In genomic region chr2:88865801-88866353, GRCh38 we compare ENCODE assay signal across 9 cellular contexts.
DNase-seq lines count a peak whose midpoint lies in the region; ATAC-seq and TF ChIP-seq lines count a peak whose summit lies in the region.
"Had no signal": no experiment of that assay in that cellular context is flagged by ENCODE, and none has a peak within 500 bp of the region (broad histone marks: within the 10 kb centered on the region; RNA-seq: fewer than 3 reads in every experiment).

No MANE protein-coding gene starts in this region.

- H3K4me1 ChIP-seq in upper lobe of left lung: no peaks in the 10 kb centered on the region

- H3K9me3 ChIP-seq in upper lobe of left lung: no peaks in the 10 kb centered on the region

- H3K9me3 Mint-ChIP-seq in mesothelial cell of epicardium: peaks cover 48% of the 10 kb centered on the region

- H3K4me1 Mint-ChIP-seq in mesothelial cell of epicardium: no peaks in the 10 kb centered on the region

- 32 to 50% methylated on average over 6 of the region's 6 CpGs for WGBS in upper lobe of left lung, 2 donors

- no peaks in the 10 kb centered on the region for H3K36me3 Mint-ChIP-seq in mesothelial cell of epicardium

- H3K4me3 Mint-ChIP-seq in mesothelial cell of epicardium: no peak overlapping the region

- no peak for TF ChIP-seq EP300 in upper lobe of left lung (IDR thresholded peaks at IDR 0.05)

- H3K27ac Mint-ChIP-seq in mesothelial cell of epicardium: no peak overlapping the region

- DNase-seq in MV-4-11 (lab: John Stamatoyannopoulos, UW) (peak; percentile 45), pons (ENCODE audit: low spot score) (peak; percentile 27), upper lobe of left lung (no peak), mesothelial cell of epicardium (ENCODE audit: low spot score in 2 of 2, unreplicated experiment in 2 of 2) (no peak), RKO (ENCODE audit: low spot score) (no peak)
- DNase-seq: Calu3, T-helper 9 cell had no signal

- H3K27me3 ChIP-seq in upper lobe of left lung: no peaks in the 10 kb centered on the region

- no peak for TF ChIP-seq POLR2A in upper lobe of left lung (IDR thresholded peaks at IDR 0.05)

- H3K27ac ChIP-seq in upper lobe of left lung: no peak overlapping the region

- no peaks in the 10 kb centered on the region for H3K27me3 Mint-ChIP-seq in mesothelial cell of epicardium (ENCODE audit: low read depth)

- ATAC-seq in GM19035 (IDR thresholded peaks at IDR 0.05; ENCODE audit: unreplicated experiment): peak; percentile 54
- ATAC-seq in HG02798 (IDR thresholded peaks at IDR 0.05; ENCODE audit: poor library complexity, unreplicated experiment): peak; percentile 76
- ATAC-seq in upper lobe of left lung (ENCODE audit: low FRiP score in 2 of 2): no peak

- no peaks in the 10 kb centered on the region for H3K36me3 ChIP-seq in upper lobe of left lung

- no peak overlapping the region for H3K4me3 ChIP-seq in upper lobe of left lung

- TF ChIP-seq CTCF in upper lobe of left lung (IDR thresholded peaks at IDR 0.05): no peak
- no peak for TF ChIP-seq CTCF in mesothelial cell of epicardium (IDR thresholded peaks at IDR 0.05; ENCODE audit: unreplicated experiment)

Comparison
In these comparisons a context has a peak if more than half of its experiments do, and no peak if none do; other contexts are left out.
1. ATAC-seq: peak in GM19035 (single experiment) and HG02798 (single experiment); none in upper lobe of left lung (0 of 2).
2. DNase-seq: peak in MV-4-11 (single experiment) and pons (single experiment); none in upper lobe of left lung (0 of 2), mesothelial cell of epicardium (0 of 2) and RKO (single experiment).